ENCODE assay signal across 18 cellular contexts in the genomic region with DNA sequence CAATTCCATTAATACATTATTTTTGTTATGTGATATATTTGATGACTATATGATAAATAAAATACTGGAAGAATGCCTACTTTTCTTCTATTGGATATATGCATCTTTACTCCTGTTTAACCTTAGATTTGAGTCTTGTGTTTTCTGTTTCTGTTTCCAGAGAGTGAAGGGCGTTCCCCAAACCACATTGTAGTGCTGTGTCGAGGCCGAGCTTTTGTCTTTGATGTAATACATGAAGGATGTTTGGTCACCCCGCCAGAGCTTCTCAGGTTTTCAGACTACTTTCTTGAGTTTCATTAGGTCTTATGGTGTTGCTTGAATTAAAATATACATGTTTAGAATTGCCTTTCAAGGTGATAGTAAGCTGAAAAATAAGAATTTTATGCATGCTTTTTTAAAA. TPM values are rescaled to one million over a fixed set of nuclear protein-coding genes. Genes with fewer than 3 reads are reported as not detected.
A peak's percentile ranks its signal among the peaks of the same experiment; 100 is the strongest.
DNase-seq lines count a peak whose midpoint lies in the region; ATAC-seq lines count a peak whose summit lies in the region.
"Had no signal": no experiment of that assay in that cellular context is flagged by ENCODE, and none has a peak within 500 bp of the region (broad histone marks: within the 10 kb centered on the region; RNA-seq: fewer than 3 reads in every experiment).

No MANE protein-coding gene starts in this region.

- CTCF ChIA-PET in activated naive CD4-positive, alpha-beta T cell treated with anti-CD3 and anti-CD28 coated beads for 36 hours (lab: Charles Lee), result no interaction called here
- CTCF ChIA-PET in activated naive CD4-positive, alpha-beta T cell treated with anti-CD3 and anti-CD28 coated beads, Interleukin-2, amount 10 ng/mL, durations not matched to agents 7 days and 5 days (lab: Charles Lee), result interaction anchor here (0.6 kb wide), 1 partner anchor 15 kb away, joined by 3 read pairs; no protein-coding TSS in a partner anchor

- ATAC-seq in T-helper 17 cell (peak; percentile 88), HG02759 (IDR thresholded peaks at IDR 0.05; ENCODE audit: unreplicated experiment) (no peak), GM18520 (IDR thresholded peaks at IDR 0.05; ENCODE audit: unreplicated experiment) (no peak)
- ATAC-seq: HepG2 had no signal

- H3K9me3 Mint-ChIP-seq in activated naive CD4-positive, alpha-beta T cell treated with anti-CD3 and anti-CD28 coated beads for 36 hours, result no peaks in the 10 kb centered on the region
- peaks cover 2% of the 10 kb centered on the region for H3K9me3 Mint-ChIP-seq in activated naive CD4-positive, alpha-beta T cell treated with anti-CD3 and anti-CD28 coated beads, Interleukin-2, amount 10 ng/mL, durations not matched to agents 7 days and 5 days
- H3K9me3 Mint-ChIP-seq: endodermal cell, nephron had no signal

- no peaks in the 10 kb centered on the region for H3K9me3 ChIP-seq in T-helper 17 cell (ENCODE audit: control insufficient read depth, low read length, poor library complexity, severe bottlenecking)
- H3K9me3 ChIP-seq: Peyer's patch, testis had no signal

- H3K27me3 Mint-ChIP-seq in activated naive CD4-positive, alpha-beta T cell treated with anti-CD3 and anti-CD28 coated beads for 36 hours (ENCODE audit: low read depth), result no peaks in the 10 kb centered on the region
- no peaks in the 10 kb centered on the region for H3K27me3 Mint-ChIP-seq in T-helper 17 cell
- no peaks in the 10 kb centered on the region for H3K27me3 Mint-ChIP-seq in activated naive CD4-positive, alpha-beta T cell treated with anti-CD3 and anti-CD28 coated beads, Interleukin-2, amount 10 ng/mL, durations not matched to agents 7 days and 5 days

- H3K27ac Mint-ChIP-seq in activated naive CD4-positive, alpha-beta T cell treated with anti-CD3 and anti-CD28 coated beads for 36 hours, result no peak overlapping the region
- no peak overlapping the region for H3K27ac Mint-ChIP-seq in T-helper 17 cell
- H3K27ac Mint-ChIP-seq in activated naive CD4-positive, alpha-beta T cell treated with anti-CD3 and anti-CD28 coated beads, Interleukin-2, amount 10 ng/mL, durations not matched to agents 7 days and 5 days, result peak overlapping the region; percentile 62
- H3K27ac Mint-ChIP-seq: endodermal cell, nephron had no signal

- peaks cover 9% of the 10 kb centered on the region for H3K36me3 Mint-ChIP-seq in activated naive CD4-positive, alpha-beta T cell treated with anti-CD3 and anti-CD28 coated beads for 36 hours (ENCODE audit: low read depth)
- peaks cover 3% of the 10 kb centered on the region for H3K36me3 Mint-ChIP-seq in T-helper 17 cell (ENCODE audit: low read depth)
- H3K36me3 Mint-ChIP-seq in activated naive CD4-positive, alpha-beta T cell treated with anti-CD3 and anti-CD28 coated beads, Interleukin-2, amount 10 ng/mL, durations not matched to agents 7 days and 5 days, result peaks cover 10% of the 10 kb centered on the region

- H3K4me3 Mint-ChIP-seq in activated naive CD4-positive, alpha-beta T cell treated with anti-CD3 and anti-CD28 coated beads for 36 hours, result no peak overlapping the region
- H3K4me3 Mint-ChIP-seq in T-helper 17 cell, result no peak overlapping the region
- no peak overlapping the region for H3K4me3 Mint-ChIP-seq in activated naive CD4-positive, alpha-beta T cell treated with anti-CD3 and anti-CD28 coated beads, Interleukin-2, amount 10 ng/mL, durations not matched to agents 7 days and 5 days
- H3K4me3 Mint-ChIP-seq: endodermal cell, nephron had no signal

- H3K4me1 Mint-ChIP-seq in activated naive CD4-positive, alpha-beta T cell treated with anti-CD3 and anti-CD28 coated beads for 36 hours (ENCODE audit: low read depth), result peaks cover 4% of the 10 kb centered on the region
- H3K4me1 Mint-ChIP-seq in T-helper 17 cell, result peaks cover 2% of the 10 kb centered on the region
- peaks cover 12% of the 10 kb centered on the region for H3K4me1 Mint-ChIP-seq in activated naive CD4-positive, alpha-beta T cell treated with anti-CD3 and anti-CD28 coated beads, Interleukin-2, amount 10 ng/mL, durations not matched to agents 7 days and 5 days
- H3K4me1 Mint-ChIP-seq: endodermal cell, nephron had no signal

- DNase-seq in activated naive CD4-positive, alpha-beta T cell treated with anti-CD3 and anti-CD28 coated beads for 36 hours, result peak; percentile 39
- no peak for DNase-seq in activated naive CD4-positive, alpha-beta T cell (lab: John Stamatoyannopoulos, UW)
- DNase-seq in T-helper 17 cell (no peak), NOMO-1 treated with DMSO at 0.1 percent for 48 hours (lab: John Stamatoyannopoulos, UW; ENCODE audit: unreplicated experiment) (no peak)
- DNase-seq in activated naive CD4-positive, alpha-beta T cell treated with anti-CD3 and anti-CD28 coated beads, Interleukin-2, amount 10 ng/mL, durations not matched to agents 7 days and 5 days, result peak; percentile 65
- DNase-seq in stimulated activated naive CD4-positive, alpha-beta T cell treated with Interleukin-2 at 50 U/mL for 16 hours (lab: John Stamatoyannopoulos, UW), result peak; percentile 2
- DNase-seq: activated CD8-positive, alpha-beta memory T cell treated with anti-CD3 and anti-CD28 coated beads for 24 hours; DMS53; endodermal cell; mesendoderm; NCI-H1436 treated with DMSO at 0.1 percent for 48 hours; NCI-H2227 treated with DMSO at 0.1 percent for 48 hours; testis had no signal

- intact Hi-C loops in activated naive CD4-positive, alpha-beta T cell treated with anti-CD3 and anti-CD28 coated beads for 36 hours (cut with micrococcal nuclease), result loop anchor here (2.0 kb wide), 1 partner anchor 24 kb away; a partner anchor contains a TSS

RNA-seq across cellular contexts. Expression of a gene that starts 23.8 kb away (rescaled TPM):
- total RNA-seq in activated naive CD4-positive, alpha-beta T cell treated with anti-CD3 and anti-CD28 coated beads for 36 hours, result 1 to 10 TPM; 6.0 to 6.1 TPM
- 10 to 100 TPM in 1 of 2 donors, 1 to 10 TPM in 1; 9.3 to 14.8 TPM for total RNA-seq in T-helper 17 cell

Comparison
In these comparisons a context has a peak if more than half of its experiments do, and no peak if none do; other contexts are left out.
1. DNase-seq: peak in activated naive CD4-positive, alpha-beta T cell treated with anti-CD3 and anti-CD28 coated beads for 36 hours (single experiment), activated naive CD4-positive, alpha-beta T cell treated with anti-CD3 and anti-CD28 coated beads, Interleukin-2, amount 10 ng/mL, durations not matched to agents 7 days and 5 days (single experiment) and stimulated activated naive CD4-positive, alpha-beta T cell treated with Interleukin-2 at 50 U/mL for 16 hours (single experiment); none in activated naive CD4-positive, alpha-beta T cell (0 of 4), T-helper 17 cell (0 of 3) and NOMO-1 treated with DMSO at 0.1 percent for 48 hours (single experiment).